Comparison of ENCODE assay signal across 22 cellular contexts in the genomic region with DNA sequence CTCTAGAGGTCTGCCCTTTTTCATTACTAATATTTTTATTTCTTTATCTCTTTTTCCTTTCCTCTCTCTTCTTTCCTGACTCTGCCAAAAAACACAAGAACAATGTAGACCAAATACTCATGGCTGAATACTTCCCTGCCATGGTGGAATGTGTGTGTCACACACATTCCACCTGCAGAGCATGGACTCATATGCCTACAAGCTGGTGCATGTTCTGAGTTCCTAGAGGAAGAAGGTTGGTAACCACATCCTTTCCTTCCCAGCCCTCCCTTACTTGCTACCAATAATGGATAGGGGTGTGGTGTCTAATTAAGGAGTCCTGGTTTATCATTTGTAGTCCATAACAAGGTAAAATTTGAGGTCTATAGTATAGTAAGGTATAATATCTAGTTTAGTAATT. TPM values are rescaled to one million over a fixed set of nuclear protein-coding genes. Genes with fewer than 3 reads are reported as not detected.
"Had no signal": no experiment of that assay in that cellular context is flagged by ENCODE, and none has a peak within 500 bp of the region (broad histone marks: within the 10 kb centered on the region; RNA-seq: fewer than 3 reads in every experiment).

No MANE protein-coding gene starts in this region.

- H3K4me1 ChIP-seq: adrenal gland, gastrocnemius medialis, heart right ventricle, pancreas, sigmoid colon, tibial artery had no signal

- H3K27ac ChIP-seq: adrenal gland, coronary artery, gastrocnemius medialis, heart right ventricle, pancreas, sigmoid colon, tibial artery, WERI-Rb-1 had no signal

- H3K36me3 ChIP-seq: adrenal gland, gastrocnemius medialis, heart right ventricle, pancreas, sigmoid colon, tibial artery, WERI-Rb-1 had no signal

- ATAC-seq: activated CD8-positive, alpha-beta memory T cell treated with anti-CD3 and anti-CD28 coated beads, Interleukin-2, amount 10 ng/mL, durations not matched to agents 7 days and 5 days; gastrocnemius medialis; heart right ventricle; left ventricle myocardium superior; naive thymus-derived CD8-positive, alpha-beta T cell; pancreas; SK-N-SH treated with all-trans-retinoic acid at 6 μM for 48 hours had no signal

- H3K9me3 ChIP-seq: adrenal gland, gastrocnemius medialis, pancreas, sigmoid colon, tibial artery had no signal

- H3K27me3 ChIP-seq: adrenal gland, gastrocnemius medialis, sigmoid colon had no signal

- H3K4me3 ChIP-seq: adrenal gland, coronary artery, gastrocnemius medialis, heart right ventricle, pancreas, sigmoid colon, tibial artery had no signal

- DNase-seq: activated CD4-positive, alpha-beta memory T cell treated with anti-CD3 and anti-CD28 coated beads for 36 hours; activated CD8-positive, alpha-beta memory T cell treated with anti-CD3 and anti-CD28 coated beads, Interleukin-2, amount 10 ng/mL, durations not matched to agents 7 days and 5 days; activated effector memory CD4-positive, alpha-beta T cell treated with anti-CD3 and anti-CD28 coated beads, Interleukin-2, amount 50 U/mL, for 16 hours; activated T-cell treated with anti-CD3 and anti-CD28 coated beads, Interleukin-2, amount 50 U/mL, for 1 hour; adrenal gland; caudate nucleus; effector CD4-positive, alpha-beta T cell; gastrocnemius medialis; heart right ventricle; left ventricle myocardium superior; mesenchymal stem cell; naive thymus-derived CD8-positive, alpha-beta T cell; pancreas; sigmoid colon; stimulated activated CD4-positive, alpha-beta T cell treated with anti-CD3 and anti-CD28 coated beads, Interleukin-12 subunit alpha, Interleukin-12 subunit beta, amount 100 ng/mL, for 4 hours; stimulated activated CD4-positive, alpha-beta T cell treated with anti-CD3 and anti-CD28 coated beads, Interleukin-2, amount 100 ng/mL, for 24 hours; tibial artery; WERI-Rb-1 had no signal

RNA-seq across cellular contexts. Expression of gene CST9L, which starts 15.2 kb away (rescaled TPM):
- total RNA-seq: activated CD4-positive, alpha-beta memory T cell treated with anti-CD3 and anti-CD28 coated beads for 36 hours; activated CD8-positive, alpha-beta memory T cell treated with anti-CD3 and anti-CD28 coated beads, Interleukin-2, amount 10 ng/mL, durations not matched to agents 7 days and 5 days; adrenal gland; endothelial cell of umbilical vein; gastrocnemius medialis; heart right ventricle; left ventricle myocardium superior; mucosa of gallbladder; naive thymus-derived CD8-positive, alpha-beta T cell; pancreas; sigmoid colon had no signal
- polyA plus RNA-seq: adrenal gland; endothelial cell of umbilical vein; heart right ventricle; naive thymus-derived CD8-positive, alpha-beta T cell; pancreas; sigmoid colon had no signal

RNA-seq across cellular contexts. Expression of gene CST9, which starts 22.2 kb away (rescaled TPM):
- total RNA-seq: activated CD4-positive, alpha-beta memory T cell treated with anti-CD3 and anti-CD28 coated beads for 36 hours; activated CD8-positive, alpha-beta memory T cell treated with anti-CD3 and anti-CD28 coated beads, Interleukin-2, amount 10 ng/mL, durations not matched to agents 7 days and 5 days; adrenal gland; endothelial cell of umbilical vein; gastrocnemius medialis; heart right ventricle; left ventricle myocardium superior; mucosa of gallbladder; naive thymus-derived CD8-positive, alpha-beta T cell; pancreas; sigmoid colon had no signal
- polyA plus RNA-seq: adrenal gland; endothelial cell of umbilical vein; heart right ventricle; naive thymus-derived CD8-positive, alpha-beta T cell; pancreas; sigmoid colon had no signal
